In genomic region chr5:132853790-132854189, GRCh38 we compare ENCODE assay signal across 15 cellular contexts. TPM values are rescaled to one million over a fixed set of nuclear protein-coding genes. Genes with fewer than 3 reads are reported as not detected.
"Had no signal": no experiment of that assay in that cellular context is flagged by ENCODE, and none has a peak within 500 bp of the region (broad histone marks: within the 10 kb centered on the region; RNA-seq: fewer than 3 reads in every experiment).

No MANE protein-coding gene starts in this region.

- H3K4me2 ChIP-seq: neural progenitor cell had no signal

- DNase-seq: activated CD8-positive, alpha-beta memory T cell treated with anti-CD3 and anti-CD28 coated beads, Interleukin-2, amount 50 U/mL, for 4 hours; activated CD8-positive, alpha-beta T cell treated with anti-CD3 and anti-CD28 coated beads for 36 hours; activated gamma-delta T cell treated with Interleukin-2 at 50 U/mL for 16 hours; activated naive CD8-positive, alpha-beta T cell treated with anti-CD3 and anti-CD28 coated beads, Interleukin-2, amount 10 ng/mL, durations not matched to agents 7 days and 5 days; activated T-cell treated with anti-CD3 and anti-CD28 coated beads, Interleukin-2, amount 50 U/mL, for 72 hours; anterior cingulate cortex; erythroblast; thyroid gland had no signal

- H3K9me3 ChIP-seq: breast epithelium, thyroid gland had no signal

- H3K36me3 Mint-ChIP-seq: activated naive CD8-positive, alpha-beta T cell treated with anti-CD3 and anti-CD28 coated beads, Interleukin-2, amount 10 ng/mL, durations not matched to agents 7 days and 5 days; neural progenitor cell; stimulated activated effector memory CD8-positive, alpha-beta T cell treated with anti-CD3 and anti-CD28 coated beads, Interleukin-12 subunit alpha, Interleukin-12 subunit beta, amount 100 ng/mL, for 72 hours had no signal

- H3K27ac ChIP-seq: breast epithelium, neural progenitor cell, skin epidermis, thyroid gland had no signal

- H3K4me3 ChIP-seq: breast epithelium, neural progenitor cell, skin epidermis, thyroid gland had no signal

- H3K36me3 ChIP-seq: breast epithelium, neural progenitor cell, thyroid gland had no signal

- H3K27ac Mint-ChIP-seq: activated CD8-positive, alpha-beta T cell treated with anti-CD3 and anti-CD28 coated beads for 36 hours; activated naive CD8-positive, alpha-beta T cell treated with anti-CD3 and anti-CD28 coated beads, Interleukin-2, amount 10 ng/mL, durations not matched to agents 7 days and 5 days; activated T-cell treated with anti-CD3 and anti-CD28 coated beads, Interleukin-2, amount 50 U/mL, for 72 hours; endodermal cell; neural progenitor cell; stimulated activated effector memory CD8-positive, alpha-beta T cell treated with anti-CD3 and anti-CD28 coated beads, Interleukin-12 subunit alpha, Interleukin-12 subunit beta, amount 100 ng/mL, for 72 hours had no signal

- H3K4me3 Mint-ChIP-seq: activated CD8-positive, alpha-beta T cell treated with anti-CD3 and anti-CD28 coated beads for 36 hours; activated naive CD8-positive, alpha-beta T cell treated with anti-CD3 and anti-CD28 coated beads, Interleukin-2, amount 10 ng/mL, durations not matched to agents 7 days and 5 days; activated T-cell treated with anti-CD3 and anti-CD28 coated beads, Interleukin-2, amount 50 U/mL, for 72 hours; endodermal cell; neural progenitor cell; stimulated activated effector memory CD8-positive, alpha-beta T cell treated with anti-CD3 and anti-CD28 coated beads, Interleukin-12 subunit alpha, Interleukin-12 subunit beta, amount 100 ng/mL, for 72 hours had no signal

- H3K9ac ChIP-seq: neural progenitor cell had no signal

- ATAC-seq: activated CD8-positive, alpha-beta T cell treated with anti-CD3 and anti-CD28 coated beads for 36 hours; activated T-cell treated with anti-CD3 and anti-CD28 coated beads, Interleukin-2, amount 50 U/mL, for 72 hours; stimulated activated effector memory CD8-positive, alpha-beta T cell treated with anti-CD3 and anti-CD28 coated beads, Interleukin-12 subunit alpha, Interleukin-12 subunit beta, amount 100 ng/mL, for 72 hours had no signal

- H3K4me1 ChIP-seq: breast epithelium, neural progenitor cell, thyroid gland had no signal

- H3K4me1 Mint-ChIP-seq: neural progenitor cell; stimulated activated effector memory CD8-positive, alpha-beta T cell treated with anti-CD3 and anti-CD28 coated beads, Interleukin-12 subunit alpha, Interleukin-12 subunit beta, amount 100 ng/mL, for 72 hours had no signal

- H3K9me3 Mint-ChIP-seq: activated CD8-positive, alpha-beta T cell treated with anti-CD3 and anti-CD28 coated beads for 36 hours; activated naive CD8-positive, alpha-beta T cell treated with anti-CD3 and anti-CD28 coated beads, Interleukin-2, amount 10 ng/mL, durations not matched to agents 7 days and 5 days; activated T-cell treated with anti-CD3 and anti-CD28 coated beads, Interleukin-2, amount 50 U/mL, for 72 hours; endodermal cell; neural progenitor cell; stimulated activated effector memory CD8-positive, alpha-beta T cell treated with anti-CD3 and anti-CD28 coated beads, Interleukin-12 subunit alpha, Interleukin-12 subunit beta, amount 100 ng/mL, for 72 hours had no signal

- H2AFZ ChIP-seq: neural progenitor cell had no signal

- H3K27me3 ChIP-seq: breast epithelium, neural progenitor cell, thyroid gland had no signal

RNA-seq across cellular contexts. Expression of gene SOWAHA, which starts 40.7 kb away (rescaled TPM):
- total RNA-seq: activated CD8-positive, alpha-beta T cell treated with anti-CD3 and anti-CD28 coated beads for 36 hours; activated naive CD8-positive, alpha-beta T cell treated with anti-CD3 and anti-CD28 coated beads, Interleukin-2, amount 10 ng/mL, durations not matched to agents 7 days and 5 days; activated T-cell treated with anti-CD3 and anti-CD28 coated beads, Interleukin-2, amount 50 U/mL, for 72 hours; chondrocyte; dermis microvascular lymphatic vessel endothelial cell had no signal
